ENCODE assay signal across 8 cellular contexts in genomic region chr5:175967471-175968372, GRCh38. TPM values are rescaled to one million over a fixed set of nuclear protein-coding genes. Genes with fewer than 3 reads are reported as not detected.
DNase-seq lines count a peak whose midpoint lies in the region; ATAC-seq and TF ChIP-seq lines count a peak whose summit lies in the region.
"Not testable (repeated sequence)": the region's sequence is repeated elsewhere in the genome, so short reads cannot be mapped to it uniquely, and the experiment has no call there.

Gene THOC3, minus strand, starts transcription at chr5:175968315. Its CDS starts 107 bp downstream, at chr5:175968208.

- H3K9me3 ChIP-seq in DOHH2 (ENCODE audit: control insufficient read depth, insufficient read depth, low read length); WERI-Rb-1 (ENCODE audit: severe bottlenecking); neutrophil: not testable (repeated sequence)

- in situ Hi-C loops in astrocyte of the cerebellum (cut with HindIII; ENCODE audit: low sequenced_read_pairs) = not testable (repeated sequence)

- not testable (repeated sequence) for H3K4me1 ChIP-seq in DOHH2 (ENCODE audit: control insufficient read depth, low read length); neutrophil (ENCODE audit: control insufficient read depth in 1 of 2, insufficient read depth in 1 of 2, low read depth in 1 of 2, low read length in 1 of 2)

- DNase-seq in WERI-Rb-1 (peak; percentile 61), astrocyte of the cerebellum (ENCODE audit: low read depth) (peak; percentile 35), Right ventricle myocardium superior (peak; percentile 84)
- peak; percentile 39 to 58 for DNase-seq in stimulated activated CD8-positive, alpha-beta memory T cell treated with anti-CD3 and anti-CD28 coated beads, Interleukin-7, amount 100 ng/mL, for 1 hour (ENCODE audit: low read depth in 2 of 2)

- peak within 1 kb of the TSS; percentile 72 for H3K4me3 ChIP-seq in DOHH2 (ENCODE audit: low read length)
- peak within 1 kb of the TSS; percentile 44 for H3K4me3 ChIP-seq in WERI-Rb-1 (ENCODE audit: low read depth, low read length)
- peak within 1 kb of the TSS; percentile 57 for H3K4me3 ChIP-seq in astrocyte of the cerebellum (ENCODE audit: low read depth, low read length)
- peak within 1 kb of the TSS; percentile 60 to 86 for H3K4me3 ChIP-seq in neutrophil (ENCODE audit: low read depth in 1 of 2, low read length in 1 of 2)

- H3K27me3 ChIP-seq in DOHH2 (ENCODE audit: control insufficient read depth, low read length); WERI-Rb-1 (ENCODE audit: insufficient read depth, low read depth, severe bottlenecking); neutrophil: not testable (repeated sequence)

- not testable (repeated sequence) for H3K27ac ChIP-seq in DOHH2 (ENCODE audit: low read depth, low read length); neutrophil
- peak within 1 kb of the TSS; percentile 58 for H3K27ac ChIP-seq in WERI-Rb-1

- H4K20me1 ChIP-seq in DOHH2 (ENCODE audit: control insufficient read depth, insufficient read depth, low read depth, low read length) = not testable (repeated sequence)

- intact Hi-C loops in Right ventricle myocardium superior (cut with DNase I) = not testable (repeated sequence)

- not testable (repeated sequence) for H3K36me3 ChIP-seq in DOHH2 (ENCODE audit: control insufficient read depth, low read length); WERI-Rb-1; neutrophil

- not testable (repeated sequence) for TF ChIP-seq CTCF in DOHH2 (IDR thresholded peaks at IDR 0.05; ENCODE audit: low read depth, low read length, poor library complexity, severe bottlenecking); WERI-Rb-1 (IDR thresholded peaks at IDR 0.05; ENCODE audit: low read depth, low read length); astrocyte of the cerebellum (IDR thresholded peaks at IDR 0.05; ENCODE audit: low read depth, low read length, missing control alignments); neutrophil (IDR thresholded peaks at IDR 0.05)

- H3K4me2 ChIP-seq in DOHH2 (ENCODE audit: low read length) = peak within 1 kb of the TSS; percentile 41

- ATAC-seq in GM21529 (IDR thresholded peaks at IDR 0.05; ENCODE audit: unreplicated experiment) (peak; percentile 98), HG03571 (IDR thresholded peaks at IDR 0.05; ENCODE audit: unreplicated experiment) (peak; percentile 98), Right ventricle myocardium superior (ENCODE audit: poor library complexity) (peak; percentile 100)

- H3K79me2 ChIP-seq in DOHH2 (ENCODE audit: control insufficient read depth, low read length) = peaks cover 12% of the 10 kb centered on the region

- not testable (repeated sequence) for H3K9me2 ChIP-seq in DOHH2 (replicated peaks; ENCODE audit: control insufficient read depth, low read length)

- not testable (repeated sequence) for H3F3A ChIP-seq in DOHH2 (ENCODE audit: control insufficient read depth, insufficient read depth)

RNA-seq across cellular contexts. Expression of gene THOC3, which starts in this region (rescaled TPM):
- 8.1 TPM for total RNA-seq in Right ventricle myocardium superior
